2 cellular contexts compared by ENCODE assay signal in the genomic region with DNA sequence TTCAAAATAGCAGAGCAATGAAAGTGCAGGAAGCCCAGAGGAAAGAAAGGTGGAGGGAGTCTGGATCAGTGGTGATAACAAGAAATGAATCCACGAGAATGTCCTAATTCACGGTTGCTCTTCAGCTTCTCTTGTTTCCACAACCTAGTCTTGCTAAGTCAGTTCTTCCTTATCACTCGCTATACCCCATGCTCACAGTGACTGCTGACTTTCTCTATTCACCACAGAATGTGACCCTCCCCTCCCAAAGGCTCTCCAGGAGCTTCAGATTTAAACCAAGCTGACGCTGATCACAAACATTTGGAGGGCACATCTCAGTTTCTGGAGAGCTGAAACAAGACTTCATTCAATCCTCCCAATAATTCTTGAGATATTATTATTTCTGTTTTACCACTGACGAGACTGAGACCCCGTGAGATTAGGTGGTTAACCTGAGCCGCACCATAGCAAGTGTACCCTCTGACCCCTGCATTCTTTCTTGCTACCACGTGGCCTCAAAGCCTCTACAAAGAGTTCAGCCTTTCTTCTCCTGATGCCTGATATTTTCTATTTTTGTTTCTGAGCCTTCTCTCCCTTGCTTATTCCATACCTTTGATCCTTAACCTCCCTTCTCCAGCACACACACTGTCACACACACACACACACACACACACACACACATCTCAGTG.
TF ChIP-seq lines count a peak whose summit lies in the region.

No MANE protein-coding gene starts in this region.

TF ChIP-seq in HepG2, 621 proteins besides CTCF, POLR2A, EP300 and RAD21:
- TF ChIP-seq, protein P1, sequence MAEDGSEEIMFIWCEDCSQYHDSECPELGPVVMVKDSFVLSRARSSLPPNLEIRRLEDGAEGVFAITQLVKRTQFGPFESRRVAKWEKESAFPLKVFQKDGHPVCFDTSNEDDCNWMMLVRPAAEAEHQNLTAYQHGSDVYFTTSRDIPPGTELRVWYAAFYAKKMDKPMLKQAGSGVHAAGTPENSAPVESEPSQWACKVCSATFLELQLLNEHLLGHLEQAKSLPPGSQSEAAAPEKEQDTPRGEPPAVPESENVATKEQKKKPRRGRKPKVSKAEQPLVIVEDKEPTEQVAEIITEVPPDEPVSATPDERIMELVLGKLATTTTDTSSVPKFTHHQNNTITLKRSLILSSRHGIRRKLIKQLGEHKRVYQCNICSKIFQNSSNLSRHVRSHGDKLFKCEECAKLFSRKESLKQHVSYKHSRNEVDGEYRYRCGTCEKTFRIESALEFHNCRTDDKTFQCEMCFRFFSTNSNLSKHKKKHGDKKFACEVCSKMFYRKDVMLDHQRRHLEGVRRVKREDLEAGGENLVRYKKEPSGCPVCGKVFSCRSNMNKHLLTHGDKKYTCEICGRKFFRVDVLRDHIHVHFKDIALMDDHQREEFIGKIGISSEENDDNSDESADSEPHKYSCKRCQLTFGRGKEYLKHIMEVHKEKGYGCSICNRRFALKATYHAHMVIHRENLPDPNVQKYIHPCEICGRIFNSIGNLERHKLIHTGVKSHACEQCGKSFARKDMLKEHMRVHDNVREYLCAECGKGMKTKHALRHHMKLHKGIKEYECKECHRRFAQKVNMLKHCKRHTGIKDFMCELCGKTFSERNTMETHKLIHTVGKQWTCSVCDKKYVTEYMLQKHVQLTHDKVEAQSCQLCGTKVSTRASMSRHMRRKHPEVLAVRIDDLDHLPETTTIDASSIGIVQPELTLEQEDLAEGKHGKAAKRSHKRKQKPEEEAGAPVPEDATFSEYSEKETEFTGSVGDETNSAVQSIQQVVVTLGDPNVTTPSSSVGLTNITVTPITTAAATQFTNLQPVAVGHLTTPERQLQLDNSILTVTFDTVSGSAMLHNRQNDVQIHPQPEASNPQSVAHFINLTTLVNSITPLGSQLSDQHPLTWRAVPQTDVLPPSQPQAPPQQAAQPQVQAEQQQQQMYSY (CRISPR knock-in tag; IDR thresholded peaks at IDR 0.05): no peak
- TF ChIP-seq ZNF121 (CRISPR knock-in tag; IDR thresholded peaks at IDR 0.05): no peak
- no peak for TF ChIP-seq HOXA7 (CRISPR knock-in tag; IDR thresholded peaks at IDR 0.05)
- peak; percentile 58; the same call in 1 of the 2 replicates for TF ChIP-seq NR2F6 (IDR thresholded peaks at IDR 0.05)
- TF ChIP-seq NR2F6 (CRISPR knock-in tag; IDR thresholded peaks at IDR 0.05): no peak; the same call in 1 of the 2 replicates

TF ChIP-seq in H1, 55 proteins besides CTCF, POLR2A, EP300 and RAD21:
- TF ChIP-seq SP2 (IDR thresholded peaks at IDR 0.05; ENCODE audit: low read length) (no peak), BRCA1 (IDR thresholded peaks at IDR 0.05; ENCODE audit: low read depth, low read length) (no peak), EZH2 (IDR thresholded peaks at IDR 0.05; ENCODE audit: low read depth, low read length, severe bottlenecking) (no peak), GABPA (IDR thresholded peaks at IDR 0.05; ENCODE audit: borderline replicate concordance, insufficient read depth, low read length) (no peak), CREB1 (IDR thresholded peaks at IDR 0.05) (no peak)
- TF ChIP-seq, protein P2, sequence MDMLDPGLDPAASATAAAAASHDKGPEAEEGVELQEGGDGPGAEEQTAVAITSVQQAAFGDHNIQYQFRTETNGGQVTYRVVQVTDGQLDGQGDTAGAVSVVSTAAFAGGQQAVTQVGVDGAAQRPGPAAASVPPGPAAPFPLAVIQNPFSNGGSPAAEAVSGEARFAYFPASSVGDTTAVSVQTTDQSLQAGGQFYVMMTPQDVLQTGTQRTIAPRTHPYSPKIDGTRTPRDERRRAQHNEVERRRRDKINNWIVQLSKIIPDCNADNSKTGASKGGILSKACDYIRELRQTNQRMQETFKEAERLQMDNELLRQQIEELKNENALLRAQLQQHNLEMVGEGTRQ (IDR thresholded peaks at IDR 0.05; ENCODE audit: low read length): no peak
- TF ChIP-seq, protein P3, sequence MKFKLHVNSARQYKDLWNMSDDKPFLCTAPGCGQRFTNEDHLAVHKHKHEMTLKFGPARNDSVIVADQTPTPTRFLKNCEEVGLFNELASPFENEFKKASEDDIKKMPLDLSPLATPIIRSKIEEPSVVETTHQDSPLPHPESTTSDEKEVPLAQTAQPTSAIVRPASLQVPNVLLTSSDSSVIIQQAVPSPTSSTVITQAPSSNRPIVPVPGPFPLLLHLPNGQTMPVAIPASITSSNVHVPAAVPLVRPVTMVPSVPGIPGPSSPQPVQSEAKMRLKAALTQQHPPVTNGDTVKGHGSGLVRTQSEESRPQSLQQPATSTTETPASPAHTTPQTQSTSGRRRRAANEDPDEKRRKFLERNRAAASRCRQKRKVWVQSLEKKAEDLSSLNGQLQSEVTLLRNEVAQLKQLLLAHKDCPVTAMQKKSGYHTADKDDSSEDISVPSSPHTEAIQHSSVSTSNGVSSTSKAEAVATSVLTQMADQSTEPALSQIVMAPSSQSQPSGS (IDR thresholded peaks at IDR 0.05; ENCODE audit: low read length): no peak
TF ChIP-seq in H1: peak in this region for 0.
